Comparison of ENCODE assay signal across 8 cellular contexts in the genomic region with DNA sequence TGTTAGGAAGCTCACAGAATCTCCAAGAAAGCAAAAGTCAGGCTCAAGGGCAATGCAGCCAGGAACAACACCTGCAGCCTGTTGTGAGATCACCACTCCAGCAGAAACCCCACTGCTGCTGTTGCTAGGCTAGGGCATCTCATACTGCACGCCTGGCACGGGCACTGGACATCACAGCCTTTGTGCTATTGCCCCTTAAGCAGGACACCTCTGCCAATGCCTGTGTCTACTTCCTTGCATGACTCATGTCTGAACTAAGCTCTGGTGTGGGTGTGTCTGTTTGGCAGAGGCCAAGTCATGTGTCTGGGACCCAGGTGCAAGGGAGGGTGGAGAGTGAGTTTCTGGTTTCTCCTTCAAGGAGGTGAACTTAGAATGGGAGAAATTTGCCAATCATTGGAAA. TPM values are rescaled to one million over a fixed set of nuclear protein-coding genes. Genes with fewer than 3 reads are reported as not detected.
DNase-seq lines count a peak whose midpoint lies in the region; ATAC-seq lines count a peak whose summit lies in the region.

No MANE protein-coding gene starts in this region.

- H3K4me3 Mint-ChIP-seq in activated T-cell treated with anti-CD3 and anti-CD28 coated beads, Interleukin-2, amount 50 U/mL, for 24 hours, result no peak overlapping the region

- peak overlapping the region; percentile 35 for H3K27ac Mint-ChIP-seq in activated T-cell treated with anti-CD3 and anti-CD28 coated beads, Interleukin-2, amount 50 U/mL, for 24 hours

- H3K4me1 ChIP-seq in skeletal muscle satellite cell (ENCODE audit: control insufficient read depth, insufficient read depth, low read length), result peaks cover 31% of the 10 kb centered on the region

- no peaks in the 10 kb centered on the region for H3K27me3 Mint-ChIP-seq in activated T-cell treated with anti-CD3 and anti-CD28 coated beads, Interleukin-2, amount 50 U/mL, for 24 hours

- H3K4me1 Mint-ChIP-seq in activated T-cell treated with anti-CD3 and anti-CD28 coated beads, Interleukin-2, amount 50 U/mL, for 24 hours (ENCODE audit: low read depth), result peaks cover 56% of the 10 kb centered on the region

- H3K9me3 Mint-ChIP-seq in activated T-cell treated with anti-CD3 and anti-CD28 coated beads, Interleukin-2, amount 50 U/mL, for 24 hours, result no peaks in the 10 kb centered on the region

- H3K9ac ChIP-seq in skeletal muscle satellite cell (ENCODE audit: low read depth, low read length), result no peak overlapping the region

- ATAC-seq in GM18870 (IDR thresholded peaks at IDR 0.05; ENCODE audit: unreplicated experiment) (peak; percentile 87), HG02973 (IDR thresholded peaks at IDR 0.05; ENCODE audit: unreplicated experiment) (peak; percentile 81)

- H3K4me3 ChIP-seq in skeletal muscle satellite cell (ENCODE audit: low read length), result no peak overlapping the region

- no peaks in the 10 kb centered on the region for H3K36me3 Mint-ChIP-seq in activated T-cell treated with anti-CD3 and anti-CD28 coated beads, Interleukin-2, amount 50 U/mL, for 24 hours (ENCODE audit: low read depth)

- H3K36me3 ChIP-seq in skeletal muscle satellite cell (ENCODE audit: insufficient read depth, low read length), result no peaks in the 10 kb centered on the region

- DNase-seq in AG08396 (ENCODE audit: low spot score) (peak; percentile 77), NCI-H2196 treated with DMSO at 0.1 percent for 48 hours (lab: John Stamatoyannopoulos, UW; ENCODE audit: unreplicated experiment) (peak; percentile 89), fibroblast of the conjunctiva (ENCODE audit: low read depth) (peak; percentile 68), NCI-H1930 (lab: John Stamatoyannopoulos, UW) (no peak)
- DNase-seq in activated T-cell treated with anti-CD3 and anti-CD28 coated beads, Interleukin-2, amount 50 U/mL, for 24 hours, result peak; percentile 37

- no peaks in the 10 kb centered on the region for H3K9me3 ChIP-seq in skeletal muscle satellite cell (replicated peaks; ENCODE audit: low read length)

- H3K4me2 ChIP-seq in skeletal muscle satellite cell (ENCODE audit: low read length), result peak overlapping the region; percentile 42

- H3K27me3 ChIP-seq in skeletal muscle satellite cell (ENCODE audit: control insufficient read depth, insufficient read depth, low read length), result no peaks in the 10 kb centered on the region

RNA-seq across cellular contexts. Expression of gene DDX47, which starts 10.0 kb away (rescaled TPM):
- 72.8 and 86.7 TPM in 2 replicates for total RNA-seq in skeletal muscle satellite cell (2012; rRNA removed)

RNA-seq across cellular contexts. Expression of gene APOLD1, which starts 17.7 kb away (rescaled TPM):
- total RNA-seq in skeletal muscle satellite cell (2012; rRNA removed), result 3.3 and 3.8 TPM in 2 replicates

Comparison
In these comparisons a context has a peak if more than half of its experiments do, and no peak if none do; other contexts are left out.
1. DNase-seq: peak in AG08396 (single experiment), NCI-H2196 treated with DMSO at 0.1 percent for 48 hours (single experiment), activated T-cell treated with anti-CD3 and anti-CD28 coated beads, Interleukin-2, amount 50 U/mL, for 24 hours (single experiment) and fibroblast of the conjunctiva (single experiment); none in NCI-H1930 (0 of 2).